22 cellular contexts compared by ENCODE assay signal in the genomic region with DNA sequence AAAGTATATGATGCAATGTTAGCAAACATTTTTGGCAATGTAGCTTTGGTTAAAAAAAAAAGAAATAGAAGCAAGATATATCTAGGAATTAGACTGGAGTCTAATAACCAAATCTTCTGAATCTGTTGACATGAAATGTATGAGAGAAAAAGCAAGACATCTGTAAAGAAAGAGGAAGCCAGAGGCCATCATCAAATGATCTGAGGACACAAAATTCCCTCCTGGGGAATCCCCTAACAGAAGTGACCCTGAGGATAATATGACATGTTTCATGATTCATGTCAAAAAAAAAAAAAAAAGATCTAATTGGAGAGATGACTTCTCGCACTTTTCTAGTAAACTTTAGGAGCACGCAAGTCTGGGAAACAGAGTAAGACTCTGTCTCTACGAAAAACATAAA.
"Had no signal": no experiment of that assay in that cellular context is flagged by ENCODE, and none has a peak within 500 bp of the region (broad histone marks: within the 10 kb centered on the region; RNA-seq: fewer than 3 reads in every experiment).

No MANE protein-coding gene starts in this region.

- DNase-seq: activated CD4-positive, alpha-beta T cell treated with anti-CD3 and anti-CD28 coated beads, Interleukin-2, amount 10 ng/mL, durations not matched to agents 24 days and 14 days; activated CD8-positive, alpha-beta memory T cell treated with anti-CD3 and anti-CD28 coated beads, Interleukin-2, amount 10 ng/mL, durations not matched to agents 7 days and 5 days; activated CD8-positive, alpha-beta T cell treated with anti-CD3 and anti-CD28 coated beads for 36 hours; activated gamma-delta T cell treated with Interleukin-2 at 50 U/mL for 16 hours; activated T-cell treated with anti-CD3 and anti-CD28 coated beads for 4 hours; amniotic stem cell; effector memory CD4-positive, alpha-beta T cell; gastrocnemius medialis; hypothalamus; left ventricle myocardium superior; mammary epithelial cell; nucleus accumbens; right cardiac atrium; stimulated activated CD4-positive, alpha-beta T cell treated with anti-CD3 and anti-CD28 coated beads, Interleukin-12 subunit alpha, Interleukin-12 subunit beta, amount 100 ng/mL, for 4 hours; stimulated activated CD4-positive, alpha-beta T cell treated with anti-CD3 and anti-CD28 coated beads, Interleukin-4, amount 100 ng/mL, for 4 hours; stimulated activated naive CD8-positive, alpha-beta T cell treated with anti-CD3 and anti-CD28 coated beads, Interleukin-15, amount 100 ng/mL, for 72 hours; tibial artery had no signal

- H3K4me3 Mint-ChIP-seq: activated CD4-positive, alpha-beta T cell treated with anti-CD3 and anti-CD28 coated beads, Interleukin-2, amount 10 ng/mL, durations not matched to agents 24 days and 14 days; activated CD8-positive, alpha-beta memory T cell treated with anti-CD3 and anti-CD28 coated beads, Interleukin-2, amount 10 ng/mL, durations not matched to agents 7 days and 5 days; activated CD8-positive, alpha-beta T cell treated with anti-CD3 and anti-CD28 coated beads for 36 hours; central memory CD8-positive, alpha-beta T cell; natural killer cell treated with Interleukin-12 subunit alpha and Interleukin-12 subunit beta and Interleukin-15 and Interleukin-18, amount 100 ng/mL, for 72 hours; stimulated activated naive CD8-positive, alpha-beta T cell treated with anti-CD3 and anti-CD28 coated beads, Interleukin-15, amount 100 ng/mL, for 72 hours had no signal

- H3K27ac Mint-ChIP-seq: activated CD4-positive, alpha-beta T cell treated with anti-CD3 and anti-CD28 coated beads, Interleukin-2, amount 10 ng/mL, durations not matched to agents 24 days and 14 days; activated CD8-positive, alpha-beta memory T cell treated with anti-CD3 and anti-CD28 coated beads, Interleukin-2, amount 10 ng/mL, durations not matched to agents 7 days and 5 days; activated CD8-positive, alpha-beta T cell treated with anti-CD3 and anti-CD28 coated beads for 36 hours; natural killer cell treated with Interleukin-12 subunit alpha and Interleukin-12 subunit beta and Interleukin-15 and Interleukin-18, amount 100 ng/mL, for 72 hours had no signal

- H3K36me3 Mint-ChIP-seq: activated CD8-positive, alpha-beta memory T cell treated with anti-CD3 and anti-CD28 coated beads, Interleukin-2, amount 10 ng/mL, durations not matched to agents 7 days and 5 days had no signal

- H3K4me1 Mint-ChIP-seq: activated CD8-positive, alpha-beta memory T cell treated with anti-CD3 and anti-CD28 coated beads, Interleukin-2, amount 10 ng/mL, durations not matched to agents 7 days and 5 days; central memory CD8-positive, alpha-beta T cell had no signal

- ATAC-seq: activated CD4-positive, CD25-positive, alpha-beta regulatory T cell treated with anti-CD3 and anti-CD28 coated beads, Interleukin-2, amount 50 U/mL, for 24 hours; activated CD8-positive, alpha-beta memory T cell treated with anti-CD3 and anti-CD28 coated beads, Interleukin-2, amount 10 ng/mL, durations not matched to agents 7 days and 5 days; activated CD8-positive, alpha-beta T cell treated with anti-CD3 and anti-CD28 coated beads for 36 hours; activated naive CD4-positive, alpha-beta T cell treated with anti-CD3 and anti-CD28 coated beads, Interleukin-2, amount 50 U/mL, for 72 hours; gastrocnemius medialis; left ventricle myocardium superior; natural killer cell treated with Interleukin-12 subunit alpha and Interleukin-12 subunit beta and Interleukin-15 and Interleukin-18, amount 100 ng/mL, for 72 hours; right cardiac atrium; stimulated activated naive CD8-positive, alpha-beta T cell treated with anti-CD3 and anti-CD28 coated beads, Interleukin-15, amount 100 ng/mL, for 72 hours had no signal

- H3K27me3 Mint-ChIP-seq: activated CD4-positive, alpha-beta T cell treated with anti-CD3 and anti-CD28 coated beads, Interleukin-2, amount 10 ng/mL, durations not matched to agents 24 days and 14 days; activated CD8-positive, alpha-beta memory T cell treated with anti-CD3 and anti-CD28 coated beads, Interleukin-2, amount 10 ng/mL, durations not matched to agents 7 days and 5 days; activated CD8-positive, alpha-beta T cell treated with anti-CD3 and anti-CD28 coated beads for 36 hours; central memory CD8-positive, alpha-beta T cell; natural killer cell treated with Interleukin-12 subunit alpha and Interleukin-12 subunit beta and Interleukin-15 and Interleukin-18, amount 100 ng/mL, for 72 hours; stimulated activated naive CD8-positive, alpha-beta T cell treated with anti-CD3 and anti-CD28 coated beads, Interleukin-15, amount 100 ng/mL, for 72 hours had no signal

- H3K4me3 ChIP-seq: breast epithelium, gastrocnemius medialis, tibial artery had no signal

- H3K9me3 Mint-ChIP-seq: activated CD8-positive, alpha-beta T cell treated with anti-CD3 and anti-CD28 coated beads for 36 hours; central memory CD8-positive, alpha-beta T cell; natural killer cell treated with Interleukin-12 subunit alpha and Interleukin-12 subunit beta and Interleukin-15 and Interleukin-18, amount 100 ng/mL, for 72 hours had no signal
